Comparison of ENCODE assay signal across 27 cellular contexts in genomic region chr21:42986125-42986783, GRCh38. TPM values are rescaled to one million over a fixed set of nuclear protein-coding genes. Genes with fewer than 3 reads are reported as not detected.
DNase-seq lines count a peak whose midpoint lies in the region; ATAC-seq and TF ChIP-seq lines count a peak whose summit lies in the region.
"Had no signal": no experiment of that assay in that cellular context is flagged by ENCODE, and none has a peak within 500 bp of the region (broad histone marks: within the 10 kb centered on the region; RNA-seq: fewer than 3 reads in every experiment).

No MANE protein-coding gene starts in this region.

- no peaks in the 10 kb centered on the region for H3K9me2 ChIP-seq in MM.1S (replicated peaks; ENCODE audit: insufficient read depth, low read length)

- peaks cover 60% of the 10 kb centered on the region for H3K79me2 ChIP-seq in MM.1S (ENCODE audit: low read length)

- H3K4me3 ChIP-seq in MM.1S (ENCODE audit: low read length), result no peak overlapping the region
- H3K4me3 ChIP-seq: breast epithelium, lung, MG63, ovary, right atrium auricular region, spleen, suprapubic skin, upper lobe of right lung had no signal

- peaks cover 4% of the 10 kb centered on the region; the same call in 1 of the 2 replicates for H3K36me3 Mint-ChIP-seq in HFFc6 (ENCODE audit: low read depth)
- no peaks in the 10 kb centered on the region for H3K36me3 Mint-ChIP-seq in activated T-helper 17 cell treated with anti-CD3 and anti-CD28 coated beads, Interleukin-2, amount 50 U/mL, for 72 hours (ENCODE audit: low read depth)
- peaks cover 2% of the 10 kb centered on the region for H3K36me3 Mint-ChIP-seq in mesothelial cell of epicardium

- H4K20me1 ChIP-seq in MM.1S (ENCODE audit: insufficient read depth, low read length), result no peaks in the 10 kb centered on the region

- DNase-seq in ELR (ENCODE audit: low read depth) (peak; percentile 38), HFFc6 (no peak), mesothelial cell of epicardium (ENCODE audit: low spot score in 2 of 2, unreplicated experiment in 2 of 2) (no peak), MM.1S (no peak), RPMI8226 (no peak), A172 (ENCODE audit: low spot score) (no peak)
- DNase-seq: activated CD4-positive, alpha-beta T cell treated with anti-CD3 and anti-CD28 coated beads for 48 hours; activated T-cell treated with anti-CD3 and anti-CD28 coated beads, Interleukin-2, amount 50 U/mL, for 4 hours; amygdala; C1 segment of cervical spinal cord; Caco-2; effector CD4-positive, alpha-beta T cell; head of caudate nucleus; MG63; NCI-H1417; NCI-H446; OCI-M1; ovary; Right ventricle myocardium superior; spleen; upper lobe of right lung had no signal

- H3K9me3 Mint-ChIP-seq in HFFc6 (no peaks in the 10 kb centered on the region), mesothelial cell of epicardium (no peaks in the 10 kb centered on the region)
- no peaks in the 10 kb centered on the region for H3K9me3 Mint-ChIP-seq in activated T-helper 17 cell treated with anti-CD3 and anti-CD28 coated beads, Interleukin-2, amount 50 U/mL, for 72 hours
- H3K9me3 Mint-ChIP-seq: activated T-cell treated with anti-CD3 and anti-CD28 coated beads, Interleukin-2, amount 50 U/mL, for 4 hours had no signal

- H3K4me1 Mint-ChIP-seq in HFFc6 (ENCODE audit: low read depth), result peaks cover 43% of the 10 kb centered on the region
- H3K4me1 Mint-ChIP-seq in activated T-helper 17 cell treated with anti-CD3 and anti-CD28 coated beads, Interleukin-2, amount 50 U/mL, for 72 hours, result peaks cover 17% of the 10 kb centered on the region
- H3K4me1 Mint-ChIP-seq in mesothelial cell of epicardium, result peaks cover 18% of the 10 kb centered on the region

- H3K36me3 ChIP-seq in MM.1S (replicated peaks; ENCODE audit: insufficient read depth, low read length), result no peaks in the 10 kb centered on the region
- H3K36me3 ChIP-seq: breast epithelium, ovary, right atrium auricular region, spleen, suprapubic skin, upper lobe of right lung had no signal

- no peak overlapping the region for H3K9ac ChIP-seq in MM.1S (ENCODE audit: low read length)

- H3K4me2 ChIP-seq in MM.1S (ENCODE audit: low read depth, low read length), result no peak overlapping the region

- no peak overlapping the region for H3K27ac ChIP-seq in MM.1S (ENCODE audit: low read length)
- H3K27ac ChIP-seq: breast epithelium, ovary, right atrium auricular region, spleen, suprapubic skin, upper lobe of right lung had no signal

- peak; percentile 11 for ATAC-seq in activated T-helper 17 cell treated with anti-CD3 and anti-CD28 coated beads, Interleukin-2, amount 50 U/mL, for 72 hours (replicated peaks)
- no peak for ATAC-seq in GM19351 (IDR thresholded peaks at IDR 0.05; ENCODE audit: unreplicated experiment)
- ATAC-seq: upper lobe of right lung had no signal

- H2AFZ ChIP-seq in MM.1S (ENCODE audit: low read length), result no peak overlapping the region

- H3K9me3 ChIP-seq in MM.1S (replicated peaks; ENCODE audit: insufficient read depth, low read length), result no peaks in the 10 kb centered on the region
- H3K9me3 ChIP-seq: breast epithelium, Caco-2, MG63, ovary, right atrium auricular region, spleen, suprapubic skin, upper lobe of right lung had no signal

- no peaks in the 10 kb centered on the region for H3K27me3 ChIP-seq in MM.1S (replicated peaks; ENCODE audit: insufficient read depth, low read length)
- H3K27me3 ChIP-seq: breast epithelium, MG63, ovary, right atrium auricular region, spleen, suprapubic skin, upper lobe of right lung had no signal

- H3K4me3 Mint-ChIP-seq in HFFc6, result no peak overlapping the region
- no peak overlapping the region for H3K4me3 Mint-ChIP-seq in activated T-helper 17 cell treated with anti-CD3 and anti-CD28 coated beads, Interleukin-2, amount 50 U/mL, for 72 hours
- H3K4me3 Mint-ChIP-seq in mesothelial cell of epicardium, result no peak overlapping the region
- H3K4me3 Mint-ChIP-seq: activated T-cell treated with anti-CD3 and anti-CD28 coated beads, Interleukin-2, amount 50 U/mL, for 4 hours had no signal

- peaks cover 10% of the 10 kb centered on the region for H3K4me1 ChIP-seq in MM.1S (ENCODE audit: low read length)
- H3K4me1 ChIP-seq: breast epithelium, Caco-2, upper lobe of right lung had no signal

- peak overlapping the region; percentile 52; the same call in 1 of the 2 replicates for H3K27ac Mint-ChIP-seq in HFFc6
- peak overlapping the region; percentile 28 for H3K27ac Mint-ChIP-seq in activated T-helper 17 cell treated with anti-CD3 and anti-CD28 coated beads, Interleukin-2, amount 50 U/mL, for 72 hours
- H3K27ac Mint-ChIP-seq in mesothelial cell of epicardium, result peak overlapping the region; percentile 57

- H3F3A ChIP-seq in MM.1S (ENCODE audit: insufficient read depth, low read length), result 0 out of 2 replicates have a peak, but pooled peaks cover 2% of the 10 kb centered on the region

- TF ChIP-seq CTCF in HFFc6 (IDR thresholded peaks at IDR 0.05) (no peak), mesothelial cell of epicardium (IDR thresholded peaks at IDR 0.05; ENCODE audit: unreplicated experiment) (no peak), MM.1S (IDR thresholded peaks at IDR 0.05; ENCODE audit: low read length) (no peak)

- no peaks in the 10 kb centered on the region; the same call in 1 of the 2 replicates for H3K27me3 Mint-ChIP-seq in HFFc6 (ENCODE audit: insufficient read depth)
- H3K27me3 Mint-ChIP-seq in activated T-helper 17 cell treated with anti-CD3 and anti-CD28 coated beads, Interleukin-2, amount 50 U/mL, for 72 hours, result no peaks in the 10 kb centered on the region
- no peaks in the 10 kb centered on the region for H3K27me3 Mint-ChIP-seq in mesothelial cell of epicardium (ENCODE audit: low read depth)

RNA-seq across cellular contexts. Expression of gene PKNOX1, which starts 11.9 kb away (rescaled TPM):
- 10 to 100 TPM; 16.6 to 22.5 (median 19.2) TPM for total RNA-seq in HFFc6 (2021; fragmentation: NEBNext Ultra II Directional; extraction: Animal tissue kit (Norgen Biotek cat#: 25700))
- 10 to 100 TPM; 18.0 to 29.6 TPM for total RNA-seq in activated T-helper 17 cell treated with anti-CD3 and anti-CD28 coated beads, Interleukin-2, amount 50 U/mL, for 72 hours
- 31.9 to 33.9 TPM (median 32.8 TPM) in 3 replicates for total RNA-seq in mesothelial cell of epicardium
- 17.3 and 19.1 TPM in 2 replicates for total RNA-seq in A172 (2014; rRNA removed; shearing (Covaris generic))
